ENCODE assay signal across 26 cellular contexts in the genomic region with DNA sequence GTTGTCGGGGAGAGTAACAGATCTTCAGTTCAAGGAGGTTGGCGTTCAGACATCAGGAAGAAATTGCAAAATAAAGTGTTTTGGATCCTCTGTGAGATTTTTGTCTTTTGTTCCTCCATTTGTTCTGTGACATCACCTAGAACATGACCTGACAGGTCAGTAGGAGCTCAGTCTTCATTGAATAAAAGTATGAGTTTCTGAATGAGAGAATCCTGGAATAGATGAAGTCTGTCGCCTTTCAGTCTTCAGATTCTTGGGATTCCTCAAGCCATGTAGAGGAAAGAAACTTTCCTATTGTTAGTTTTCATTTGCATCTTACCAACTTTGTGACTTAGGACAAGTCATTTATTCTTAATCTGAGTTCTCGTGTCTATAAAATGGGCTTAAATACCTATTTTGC. TPM values are rescaled to one million over a fixed set of nuclear protein-coding genes. Genes with fewer than 3 reads are reported as not detected.
A peak's percentile ranks its signal among the peaks of the same experiment; 100 is the strongest.
DNase-seq lines count a peak whose midpoint lies in the region; ATAC-seq, FAIRE-seq and TF ChIP-seq lines count a peak whose summit lies in the region.
"Had no signal": no experiment of that assay in that cellular context is flagged by ENCODE, and none has a peak within 500 bp of the region (broad histone marks: within the 10 kb centered on the region; RNA-seq: fewer than 3 reads in every experiment).

No MANE protein-coding gene starts in this region.

- no peaks in the 10 kb centered on the region for H3K9me3 ChIP-seq in cardiac muscle cell (ENCODE audit: low read depth)
- no peaks in the 10 kb centered on the region for H3K9me3 ChIP-seq in heart right ventricle
- no peaks in the 10 kb centered on the region for H3K9me3 ChIP-seq in H1 (ENCODE audit: insufficient read depth in 2 of 2, low read depth in 1 of 2, low read length in 1 of 2)
- H3K9me3 ChIP-seq in right lobe of liver: no peaks in the 10 kb centered on the region
- no peaks in the 10 kb centered on the region for H3K9me3 ChIP-seq in naive thymus-derived CD4-positive, alpha-beta T cell (ENCODE audit: control insufficient read depth in 2 of 3, low read length in 3 of 3)
- H3K9me3 ChIP-seq: BLaER1, pancreas, sigmoid colon had no signal

- H3K56ac ChIP-seq in H1 (replicated peaks; ENCODE audit: insufficient read length, low read depth, low read length): no peak overlapping the region

- H3K23me2 ChIP-seq in H1 (ENCODE audit: low read depth, low read length): no peaks in the 10 kb centered on the region

- TF ChIP-seq CTCF in cardiac muscle cell (IDR thresholded peaks at IDR 0.05; ENCODE audit: low read depth, low read length) (no peak), heart right ventricle (IDR thresholded peaks at IDR 0.05) (no peak), H1 (IDR thresholded peaks at IDR 0.05; ENCODE audit: control extremely low read depth in 1 of 3, insufficient read depth in 1 of 3, low read depth in 1 of 3, low read length in 3 of 3) (no peak), right lobe of liver (IDR thresholded peaks at IDR 0.05) (no peak)

- H3K79me1 ChIP-seq in H1 (ENCODE audit: low read depth, low read length): peaks cover 4% of the 10 kb centered on the region

- no peak overlapping the region for H3K4me3 ChIP-seq in cardiac muscle cell
- no peak overlapping the region for H3K4me3 ChIP-seq in heart right ventricle
- H3K4me3 ChIP-seq in H1 (ENCODE audit: extremely low read depth in 1 of 4, insufficient read depth in 2 of 4, low read depth in 3 of 4, low read length in 4 of 4): peak overlapping the region in 1 of 4 experiments; percentile 8; a peak in 1 of 8 replicates
- H3K4me3 ChIP-seq in right lobe of liver: no peak overlapping the region
- H3K4me3 ChIP-seq in naive thymus-derived CD4-positive, alpha-beta T cell (ENCODE audit: low read length): no peak overlapping the region
- H3K4me3 ChIP-seq: BLaER1, pancreas, sigmoid colon had no signal

- H3K27ac ChIP-seq in cardiac muscle cell: peak overlapping the region; percentile 50
- no peak overlapping the region for H3K27ac ChIP-seq in heart right ventricle
- no peak overlapping the region for H3K27ac ChIP-seq in H1 (ENCODE audit: low read depth, low read length)
- H3K27ac ChIP-seq in right lobe of liver: peak overlapping the region; percentile 47 to 85 (median 77)
- H3K27ac ChIP-seq in naive thymus-derived CD4-positive, alpha-beta T cell (ENCODE audit: low read depth, low read length): no peak overlapping the region
- H3K27ac ChIP-seq: BLaER1, pancreas, sigmoid colon had no signal

- no peak overlapping the region for H3K18ac ChIP-seq in H1 (ENCODE audit: extremely low read depth, low read length)

- WGBS in heart right ventricle, 2 donors: 74 to 85% methylated on average over 4 of the region's 4 CpGs
- WGBS in H1 (ENCODE audit: extremely low coverage in 1 of 2, insufficient coverage in 1 of 2, insufficient read length in 1 of 2, insufficient replicate concordance in 2 of 2, low coverage in 1 of 2, low lambda C conversion rate in 2 of 2, missing lambda C conversion rate in 1 of 2), 2 experiments: 75% methylated on average over 4 of the region's 4 CpGs; no CpG with 5 or more reads in 1 of the 2 experiments
- 46% methylated on average over 4 of the region's 4 CpGs for WGBS in right lobe of liver (ENCODE audit: insufficient coverage, low coverage, low lambda C conversion rate, missing lambda C conversion rate)

- H3K23ac ChIP-seq in H1 (ENCODE audit: insufficient read length): no peak overlapping the region

- H3K36me3 ChIP-seq in cardiac muscle cell (no peaks in the 10 kb centered on the region), heart right ventricle (peaks cover 0 to 15% (median 0%) of the 10 kb centered on the region in 9 donors), H1 (ENCODE audit: control insufficient read depth in 2 of 4, insufficient read depth in 4 of 4, low read length in 3 of 4) (no peaks in the 10 kb centered on the region; a peak in 1 of 8 replicates), right lobe of liver (no peaks in the 10 kb centered on the region)
- H3K36me3 ChIP-seq in naive thymus-derived CD4-positive, alpha-beta T cell (ENCODE audit: control insufficient read depth in 2 of 3, insufficient read depth in 3 of 3, low read length in 3 of 3): no peaks in the 10 kb centered on the region
- H3K36me3 ChIP-seq: pancreas, sigmoid colon had no signal

- no peak for DNase-seq in cardiac muscle cell (ENCODE audit: low read depth in 1 of 2, low spot score in 1 of 2)
- DNase-seq in heart right ventricle: no peak
- DNase-seq in H1 (ENCODE audit: low read depth in 1 of 2, low spot score in 2 of 2): no peak
- DNase-seq in right lobe of liver: no peak
- no peak for DNase-seq in naive thymus-derived CD4-positive, alpha-beta T cell
- no peak for DNase-seq in DMS53 (lab: John Stamatoyannopoulos, UW)
- no peak for DNase-seq in HuH-7.5 (ENCODE audit: low spot score)
- no peak for DNase-seq in NCI-H2196 treated with DMSO at 0.1 percent for 48 hours (lab: John Stamatoyannopoulos, UW; ENCODE audit: unreplicated experiment)
- DNase-seq: activated CD4-positive, CD25-positive, alpha-beta regulatory T cell; activated T-cell treated with anti-CD3 and anti-CD28 coated beads, Interleukin-2, amount 50 U/mL, for 72 hours; dermis blood vessel endothelial cell; IMR-90; left ventricle myocardium superior; MM.1S; NCI-H146; NCI-H2227 treated with DMSO at 0.1 percent for 48 hours; pancreas; PC-3; sigmoid colon; stimulated activated naive CD4-positive, alpha-beta T cell had no signal

- no peak for TF ChIP-seq RAD21 in H1 (IDR thresholded peaks at IDR 0.05 in 1 of 2, conservative IDR thresholded peaks at IDR 0.05 in 1 of 2; ENCODE audit: low read depth in 2 of 2, low read length in 2 of 2)

- TF ChIP-seq EP300 in H1 (IDR thresholded peaks at IDR 0.05; ENCODE audit: borderline replicate concordance in 1 of 2, low read depth in 2 of 2, low read length in 2 of 2): no peak

- no peak overlapping the region for H2BK20ac ChIP-seq in H1 (ENCODE audit: low read length)

- H3K27me3 ChIP-seq in cardiac muscle cell (no peaks in the 10 kb centered on the region), heart right ventricle (no peaks in the 10 kb centered on the region), H1 (replicated peaks in 1 of 4; ENCODE audit: control insufficient read depth in 3 of 4, extremely low read depth in 1 of 4, insufficient read depth in 3 of 4, low read length in 3 of 4) (no peaks in the 10 kb centered on the region), right lobe of liver (no peaks in the 10 kb centered on the region)
- H3K27me3 ChIP-seq in naive thymus-derived CD4-positive, alpha-beta T cell (ENCODE audit: control insufficient read depth in 2 of 2, insufficient read depth in 2 of 2, low read length in 2 of 2): no peaks in the 10 kb centered on the region
- H3K27me3 ChIP-seq: BLaER1, pancreas, sigmoid colon had no signal

- no peak overlapping the region for H4K8ac ChIP-seq in H1 (ENCODE audit: extremely low read depth, insufficient read depth, low read length)

- peaks cover 3 to 57% of the 10 kb centered on the region in 2 experiments; a peak in 2 of 4 replicates for H3K79me2 ChIP-seq in H1 (ENCODE audit: control insufficient read depth in 1 of 2, insufficient read depth in 2 of 2, low read length in 2 of 2)

- H2BK12ac ChIP-seq in H1 (ENCODE audit: low read depth, low read length): no peak overlapping the region

- H4K20me1 ChIP-seq in H1 (replicated peaks in 1 of 2; ENCODE audit: control insufficient read depth in 1 of 2, insufficient read depth in 2 of 2, low read length in 2 of 2): peaks cover 0 to 3% of the 10 kb centered on the region in 2 experiments

- peaks cover 7% of the 10 kb centered on the region for H3K4me1 ChIP-seq in cardiac muscle cell (ENCODE audit: low read depth)
- peaks cover 0 to 22% (median 6%) of the 10 kb centered on the region in 9 donors for H3K4me1 ChIP-seq in heart right ventricle
- peaks cover 0 to 3% (median 1%) of the 10 kb centered on the region in 4 experiments; a peak in 2 of 7 replicates for H3K4me1 ChIP-seq in H1 (replicated peaks in 1 of 4; ENCODE audit: control insufficient read depth in 3 of 4, insufficient read depth in 4 of 4, low read length in 3 of 4)
- peaks cover 0 to 62% (median 11%) of the 10 kb centered on the region in 4 donors for H3K4me1 ChIP-seq in right lobe of liver
- no peaks in the 10 kb centered on the region for H3K4me1 ChIP-seq in naive thymus-derived CD4-positive, alpha-beta T cell (ENCODE audit: control insufficient read depth in 2 of 2, insufficient read depth in 2 of 2, low read length in 2 of 2)
- H3K4me1 ChIP-seq: BLaER1, pancreas had no signal

- POLR2A ChIA-PET in H1 (lab: Charles Lee; ENCODE audit: partially characterized antibody): interaction anchor here (3.1 to 12.0 kb wide), 3 partner anchors 8 to 15 kb away, joined by 9 to 102 read pairs (median 58); partner anchors contain the start of gene ARHGAP35
- POLR2A ChIA-PET in naive thymus-derived CD4-positive, alpha-beta T cell (lab: Charles Lee): no interaction called here

- no peak for FAIRE-seq in H1 (lab: Jason Lieb, UNC)
- FAIRE-seq: D721Med, G401.6, H54, pancreas had no signal

- no peak overlapping the region for H3K14ac ChIP-seq in H1 (ENCODE audit: insufficient read length)

- no peak overlapping the region for H2BK15ac ChIP-seq in H1 (ENCODE audit: low read length)

- H2AK5ac ChIP-seq in H1 (ENCODE audit: low read depth, low read length): no peak overlapping the region

- CTCF ChIA-PET in H1 (lab: Charles Lee; ENCODE audit: partially characterized antibody): no interaction called here
- CTCF ChIA-PET in naive thymus-derived CD4-positive, alpha-beta T cell (lab: Charles Lee): no interaction called here

- peak overlapping the region in 1 of 2 experiments; percentile 6; a peak in 1 of 4 replicates for H3K4me2 ChIP-seq in H1 (ENCODE audit: insufficient read depth in 1 of 2, low read depth in 2 of 2, low read length in 2 of 2)
- H3K4me2 ChIP-seq: BLaER1 had no signal

- no peak overlapping the region for H2AFZ ChIP-seq in H1 (ENCODE audit: low read length)

- ATAC-seq in heart right ventricle (no peak), right lobe of liver (peak in 1 of 4 donors; percentile 6)
- ATAC-seq in naive thymus-derived CD4-positive, alpha-beta T cell: no peak
- ATAC-seq: activated T-cell treated with anti-CD3 and anti-CD28 coated beads, Interleukin-2, amount 50 U/mL, for 72 hours; left ventricle myocardium superior; pancreas; PC-3 had no signal

- H4K5ac ChIP-seq in H1 (ENCODE audit: insufficient read length, low read depth, low read length): no peak overlapping the region

- H3K9me3 Mint-ChIP-seq in naive thymus-derived CD4-positive, alpha-beta T cell: no peaks in the 10 kb centered on the region
- H3K9me3 Mint-ChIP-seq: activated T-cell treated with anti-CD3 and anti-CD28 coated beads, Interleukin-2, amount 50 U/mL, for 72 hours had no signal

- H4K91ac ChIP-seq in H1 (replicated peaks; ENCODE audit: insufficient read length, low read length): no peak overlapping the region

- H3K27me3 Mint-ChIP-seq in naive thymus-derived CD4-positive, alpha-beta T cell: no peaks in the 10 kb centered on the region
- H3K27me3 Mint-ChIP-seq: activated naive CD8-positive, alpha-beta T cell; brain had no signal

- intact Hi-C loops in heart right ventricle (cut with DNase I) (no loop called here), right lobe of liver (cut with DNase I) (no loop called here)
- intact Hi-C loops in naive thymus-derived CD4-positive, alpha-beta T cell (cut with micrococcal nuclease): no loop called here

- H3K4me3 Mint-ChIP-seq in naive thymus-derived CD4-positive, alpha-beta T cell: no peak overlapping the region
- H3K4me3 Mint-ChIP-seq: activated naive CD8-positive, alpha-beta T cell; activated T-cell treated with anti-CD3 and anti-CD28 coated beads, Interleukin-2, amount 50 U/mL, for 72 hours; brain had no signal

- H3K4me1 Mint-ChIP-seq in naive thymus-derived CD4-positive, alpha-beta T cell: peaks cover 0 to 9% (median 0%) of the 10 kb centered on the region in 7 donors
- H3K4me1 Mint-ChIP-seq: brain had no signal

- no peak overlapping the region for H2BK120ac ChIP-seq in H1 (replicated peaks; ENCODE audit: low read depth, low read length)

- TF ChIP-seq POLR2A in H1 (IDR thresholded peaks at IDR 0.05; ENCODE audit: control extremely low read depth in 1 of 2, low read depth in 2 of 2, low read length in 2 of 2) (no peak), right lobe of liver (IDR thresholded peaks at IDR 0.05) (no peak)

- H3K27ac Mint-ChIP-seq in naive thymus-derived CD4-positive, alpha-beta T cell: no peak overlapping the region
- H3K27ac Mint-ChIP-seq: activated naive CD8-positive, alpha-beta T cell; activated T-cell treated with anti-CD3 and anti-CD28 coated beads, Interleukin-2, amount 50 U/mL, for 72 hours had no signal

- H2BK5ac ChIP-seq in H1 (ENCODE audit: low read depth, low read length): no peak overlapping the region

- H3K4ac ChIP-seq in H1 (replicated peaks; ENCODE audit: insufficient read length, low read depth, low read length): no peak overlapping the region

- H3K9ac ChIP-seq in H1 (replicated peaks in 1 of 4; ENCODE audit: extremely low read depth in 1 of 4, low read depth in 3 of 4, low read length in 3 of 4): no peak overlapping the region
- H3K9ac ChIP-seq: BLaER1 had no signal

- peaks cover 0 to 12% (median 0%) of the 10 kb centered on the region in 5 donors for H3K36me3 Mint-ChIP-seq in naive thymus-derived CD4-positive, alpha-beta T cell
- H3K36me3 Mint-ChIP-seq: activated naive CD8-positive, alpha-beta T cell had no signal

RNA-seq across cellular contexts. Expression of gene ARHGAP35, which starts 14.4 kb away (rescaled TPM):
- total RNA-seq in cardiac muscle cell (31.6 and 36.9 TPM in 2 replicates), heart right ventricle (10 to 100 TPM; 69.1 to 96.5 (median 74.0) TPM), right lobe of liver (10 to 100 TPM; 33.5 to 54.4 (median 47.8) TPM)
- polyA plus RNA-seq in cardiac muscle cell (15.9 and 19.8 TPM in 2 replicates), heart right ventricle (10 to 100 TPM; 20.8 to 23.3 TPM), H1 (2011; rRNA removed) (29.7 and 32.0 TPM in 2 replicates)
- total RNA-seq in H1 (2021; fragmentation: NEBNext Ultra II Directional; extraction: Animal tissue kit (Norgen Biotek cat#: 25700)): 62.2 and 64.5 TPM in 2 replicates
- 20.2 TPM for polyA plus RNA-seq in H1 (2011; cell fraction: cytosol; rRNA removed)
- polyA plus RNA-seq in H1 (2011; cell fraction: nucleus; rRNA removed): 32.5 TPM
- polyA plus RNA-seq in H1 (2012, experiment 1 of 2): 30.6 to 36.0 TPM (median 33.4 TPM) in 4 replicates
- polyA plus RNA-seq in H1 (2012, experiment 2 of 2): 4.1 TPM
- 33.6 TPM for polyA plus RNA-seq in H1 (2013, experiment 1 of 2)
- polyA plus RNA-seq in H1 (2013, experiment 2 of 2): 30.9 TPM
- 60.3 and 66.3 TPM in 2 replicates for polyA minus RNA-seq in H1 (2011; rRNA and poly(A)+ RNA removed)
- polyA minus RNA-seq in H1 (2011; cell fraction: cytosol; rRNA and poly(A)+ RNA removed): 34.9 TPM
- polyA minus RNA-seq in H1 (2011; cell fraction: nucleus; rRNA and poly(A)+ RNA removed): 78.8 TPM
- total RNA-seq in naive thymus-derived CD4-positive, alpha-beta T cell: 10 to 100 TPM; 22.2 to 29.4 (median 24.5) TPM
- 1 to 10 TPM; 2.3 to 4.8 TPM for polyA plus RNA-seq in naive thymus-derived CD4-positive, alpha-beta T cell

RNA-seq across cellular contexts. Expression of gene AP2S1, which starts 24.6 kb away (rescaled TPM):
- total RNA-seq in cardiac muscle cell (76.5 and 139 TPM in 2 replicates), heart right ventricle (100 to 1,000 TPM in 2 of 10 donors, 10 to 100 TPM in 8; 68.7 to 123 (median 79.0) TPM), right lobe of liver (10 to 100 TPM; 67.2 to 82.6 (median 73.6) TPM)
- polyA plus RNA-seq in cardiac muscle cell (206 and 260 TPM in 2 replicates), heart right ventricle (100 to 1,000 TPM in 1 of 2 donors, 10 to 100 TPM in 1; 96.9 to 192 TPM), H1 (2011; rRNA removed) (211 and 314 TPM in 2 replicates)
- 195 and 205 TPM in 2 replicates for total RNA-seq in H1 (2021; fragmentation: NEBNext Ultra II Directional; extraction: Animal tissue kit (Norgen Biotek cat#: 25700))
- polyA plus RNA-seq in H1 (2011; cell fraction: cytosol; rRNA removed): 183 TPM
- 172 TPM for polyA plus RNA-seq in H1 (2011; cell fraction: nucleus; rRNA removed)
- polyA plus RNA-seq in H1 (2012, experiment 1 of 2): 204 to 246 TPM (median 221 TPM) in 4 replicates
- 496 TPM for polyA plus RNA-seq in H1 (2012, experiment 2 of 2)
- 196 TPM for polyA plus RNA-seq in H1 (2013, experiment 1 of 2)
- polyA plus RNA-seq in H1 (2013, experiment 2 of 2): 195 TPM
- 50.4 and 60.7 TPM in 2 replicates for polyA minus RNA-seq in H1 (2011; rRNA and poly(A)+ RNA removed)
- polyA minus RNA-seq in H1 (2011; cell fraction: cytosol; rRNA and poly(A)+ RNA removed): 76.3 TPM
- 54.4 TPM for polyA minus RNA-seq in H1 (2011; cell fraction: nucleus; rRNA and poly(A)+ RNA removed)
- total RNA-seq in naive thymus-derived CD4-positive, alpha-beta T cell: 100 to 1,000 TPM in 1 of 5 experiments, 10 to 100 TPM in 4; 34.4 to 116 (median 46.5) TPM
- 10 to 100 TPM; 60.4 to 71.0 TPM for polyA plus RNA-seq in naive thymus-derived CD4-positive, alpha-beta T cell

Comparison
In these comparisons a context has a peak if more than half of its experiments do, and no peak if none do; other contexts are left out.
1. H3K27ac ChIP-seq: peak in cardiac muscle cell (single experiment) and right lobe of liver (3 of 3); none in heart right ventricle (0 of 10), H1 (single experiment) and naive thymus-derived CD4-positive, alpha-beta T cell (single experiment).